Comparison of ENCODE assay signal across 7 cellular contexts in the genomic region with DNA sequence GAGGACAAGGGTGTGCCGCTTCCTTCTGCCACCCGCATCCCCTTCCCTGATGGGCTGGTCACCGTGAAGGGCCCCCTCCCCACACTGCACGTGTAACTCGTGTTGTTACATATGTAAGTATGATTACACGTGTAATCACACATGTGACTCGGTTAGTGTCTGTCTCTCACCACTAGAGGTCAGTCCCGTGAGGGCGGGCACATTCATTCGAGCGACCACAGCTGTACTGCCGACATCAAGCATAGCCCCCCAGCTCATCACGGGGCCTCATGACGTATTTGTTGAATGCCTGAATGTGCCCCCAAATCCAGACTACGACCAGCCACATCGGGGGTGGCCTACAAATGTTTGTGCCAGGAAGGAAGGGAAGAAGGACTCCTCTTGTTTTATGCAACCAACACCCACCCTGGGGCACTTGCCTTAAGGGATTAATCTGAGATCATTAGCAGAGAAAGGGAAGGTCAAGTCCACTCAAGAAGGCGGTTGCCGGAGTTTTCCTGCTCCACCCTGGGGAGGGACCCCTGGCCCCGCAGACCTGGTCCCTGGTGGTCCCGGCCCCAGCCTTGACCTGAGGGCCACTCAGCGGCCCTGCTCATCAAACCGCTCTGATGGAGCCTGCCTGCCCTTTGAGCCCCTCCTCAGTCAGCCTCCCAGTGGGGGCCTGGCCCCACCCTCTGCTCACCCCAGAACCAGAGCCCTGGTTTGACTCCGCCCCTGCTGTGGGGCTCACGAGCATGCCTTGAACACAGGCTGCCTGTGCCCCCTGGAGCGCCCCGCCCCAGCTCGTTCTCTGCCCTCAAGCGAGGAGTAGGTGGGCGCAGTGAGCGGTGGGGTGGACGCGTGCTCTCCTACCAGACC. TPM values are rescaled to one million over a fixed set of nuclear protein-coding genes. Genes with fewer than 3 reads are reported as not detected.
DNase-seq lines count a peak whose midpoint lies in the region; ATAC-seq and TF ChIP-seq lines count a peak whose summit lies in the region.

No MANE protein-coding gene starts in this region.

- in situ Hi-C loops in GM13976 (cut with MboI; ENCODE audit: low sequenced_read_pairs, unreplicated experiment): no loop called here

- H3K4me1 ChIP-seq in HCT116 (ENCODE audit: control insufficient read depth in 1 of 2, insufficient read depth in 2 of 2, low read length in 2 of 2): peaks cover 0 to 9% of the 10 kb centered on the region in 2 experiments; a peak in 1 of 4 replicates

- no peaks in the 10 kb centered on the region for H4K20me1 ChIP-seq in HCT116 (ENCODE audit: insufficient read depth)

- peak; percentile 57; the same call in 1 of the 2 replicates for TF ChIP-seq RAD21 in HCT116 (IDR thresholded peaks at IDR 0.05; ENCODE audit: low read depth)

- BruUV-seq in HCT116 (replicated peaks; lab: Mats Ljungman, UMichigan): no TSS peak

- H3K4me2 ChIP-seq in HCT116 (ENCODE audit: low read length): peak overlapping the region; percentile 36

- H2AFZ ChIP-seq in HCT116 (ENCODE audit: low read depth, low read length, poor library complexity, severe bottlenecking): peak overlapping the region; percentile 80

- DNase-seq in GM13976 (ENCODE audit: low spot score): peak; percentile 86
- DNase-seq in HCT116 (ENCODE audit: low read depth, low spot score): peak; percentile 37
- DNase-seq in NAMALWA (ENCODE audit: low spot score): peak; percentile 84
- peak; percentile 52 to 64 for DNase-seq in activated CD4-positive, alpha-beta T cell treated with anti-CD3 and anti-CD28 coated beads, Interleukin-2, amount 50 U/mL, for 48 hours
- DNase-seq in epithelial cell of proximal tubule (ENCODE audit: low read depth): no peak
- DNase-seq in posterior vena cava (ENCODE audit: low spot score): peak; percentile 82
- no peak for DNase-seq in AG20443 (ENCODE audit: low spot score)

- H3K9ac ChIP-seq in HCT116 (ENCODE audit: low read length): no peak overlapping the region

- H3K4me3 ChIP-seq in HCT116 (replicated peaks in 1 of 2; ENCODE audit: low read depth in 1 of 2, low read length in 2 of 2) (no peak overlapping the region), epithelial cell of proximal tubule (ENCODE audit: low read depth, low read length) (no peak overlapping the region)

- peak; percentile 86 for ATAC-seq in HCT116

- no peaks in the 10 kb centered on the region for H3K79me2 ChIP-seq in HCT116 (ENCODE audit: insufficient read depth, low read length)

- no peaks in the 10 kb centered on the region for H3K9me3 ChIP-seq in HCT116 (ENCODE audit: control insufficient read depth in 1 of 2, insufficient read depth in 1 of 2, low read depth in 1 of 2, low read length in 2 of 2)

- RAD21 ChIA-PET in HCT116 (lab: Charles Lee; ENCODE audit: low non-redundant PET in 1 of 2, low total read pairs in 2 of 2, uncharacterized antibody in 2 of 2, unreplicated experiment in 2 of 2): interaction anchor here in 1 of 2 experiments (1.9 kb wide), 1 partner anchor 1084 kb away, joined by 4 read pairs; no protein-coding TSS in a partner anchor

- no peak for TF ChIP-seq POLR2A in HCT116 (IDR thresholded peaks at IDR 0.05; ENCODE audit: borderline replicate concordance, extremely low read depth, insufficient read depth, insufficient read length)

- POLR2A ChIA-PET in HCT116 (lab: Charles Lee): no interaction called here

- H3K27me3 ChIP-seq in HCT116 (ENCODE audit: insufficient read depth, low read length): no peaks in the 10 kb centered on the region

- intact Hi-C loops in HCT116 (cut with micrococcal nuclease) (loop anchor here (2.0 kb wide), 1 partner anchor 939 kb away; no protein-coding TSS in a partner anchor), posterior vena cava (cut with DNase I) (loop anchor here in 1 of 2 donors (10.0 kb wide), 3 partner anchors 949 to 1279 kb away; no protein-coding TSS in a partner anchor)

- TF ChIP-seq CTCF in GM13976 (IDR thresholded peaks at IDR 0.05; ENCODE audit: borderline replicate concordance, control extremely low read depth, extremely low read depth, insufficient read depth, missing control alignments) (peak; percentile 41), HCT116 (IDR thresholded peaks at IDR 0.05 in 2 of 3, conservative IDR thresholded peaks at IDR 0.05 in 1 of 3; ENCODE audit: borderline replicate concordance in 1 of 3, insufficient read depth in 1 of 3, low read depth in 2 of 3, low read length in 2 of 3) (peak; percentile 37 to 73 (median 68); a peak in 5 of 6 replicates), epithelial cell of proximal tubule (conservative IDR thresholded peaks at IDR 0.05; ENCODE audit: low read depth, low read length) (peak; percentile 68)

- no peaks in the 10 kb centered on the region for H3K9me2 ChIP-seq in HCT116 (ENCODE audit: insufficient read depth)

- CTCF ChIA-PET in HCT116 (lab: Charles Lee): interaction anchor here (1.1 to 3.1 kb wide), 2 partner anchors 1081 to 1084 kb away, joined by 5 to 17 read pairs; no protein-coding TSS in a partner anchor

- no peak overlapping the region for H3K27ac ChIP-seq in HCT116 (ENCODE audit: low read depth, low read length)

- no peaks in the 10 kb centered on the region for H3K36me3 ChIP-seq in HCT116 (ENCODE audit: control insufficient read depth in 1 of 2, insufficient read depth in 2 of 2, low read length in 2 of 2)

TF ChIP-seq in HCT116, 20 proteins besides CTCF, POLR2A, EP300 and RAD21:
- TF ChIP-seq, protein P1, sequence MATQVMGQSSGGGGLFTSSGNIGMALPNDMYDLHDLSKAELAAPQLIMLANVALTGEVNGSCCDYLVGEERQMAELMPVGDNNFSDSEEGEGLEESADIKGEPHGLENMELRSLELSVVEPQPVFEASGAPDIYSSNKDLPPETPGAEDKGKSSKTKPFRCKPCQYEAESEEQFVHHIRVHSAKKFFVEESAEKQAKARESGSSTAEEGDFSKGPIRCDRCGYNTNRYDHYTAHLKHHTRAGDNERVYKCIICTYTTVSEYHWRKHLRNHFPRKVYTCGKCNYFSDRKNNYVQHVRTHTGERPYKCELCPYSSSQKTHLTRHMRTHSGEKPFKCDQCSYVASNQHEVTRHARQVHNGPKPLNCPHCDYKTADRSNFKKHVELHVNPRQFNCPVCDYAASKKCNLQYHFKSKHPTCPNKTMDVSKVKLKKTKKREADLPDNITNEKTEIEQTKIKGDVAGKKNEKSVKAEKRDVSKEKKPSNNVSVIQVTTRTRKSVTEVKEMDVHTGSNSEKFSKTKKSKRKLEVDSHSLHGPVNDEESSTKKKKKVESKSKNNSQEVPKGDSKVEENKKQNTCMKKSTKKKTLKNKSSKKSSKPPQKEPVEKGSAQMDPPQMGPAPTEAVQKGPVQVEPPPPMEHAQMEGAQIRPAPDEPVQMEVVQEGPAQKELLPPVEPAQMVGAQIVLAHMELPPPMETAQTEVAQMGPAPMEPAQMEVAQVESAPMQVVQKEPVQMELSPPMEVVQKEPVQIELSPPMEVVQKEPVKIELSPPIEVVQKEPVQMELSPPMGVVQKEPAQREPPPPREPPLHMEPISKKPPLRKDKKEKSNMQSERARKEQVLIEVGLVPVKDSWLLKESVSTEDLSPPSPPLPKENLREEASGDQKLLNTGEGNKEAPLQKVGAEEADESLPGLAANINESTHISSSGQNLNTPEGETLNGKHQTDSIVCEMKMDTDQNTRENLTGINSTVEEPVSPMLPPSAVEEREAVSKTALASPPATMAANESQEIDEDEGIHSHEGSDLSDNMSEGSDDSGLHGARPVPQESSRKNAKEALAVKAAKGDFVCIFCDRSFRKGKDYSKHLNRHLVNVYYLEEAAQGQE (IDR thresholded peaks at IDR 0.05; ENCODE audit: low read depth): no peak
- TF ChIP-seq, protein P2, sequence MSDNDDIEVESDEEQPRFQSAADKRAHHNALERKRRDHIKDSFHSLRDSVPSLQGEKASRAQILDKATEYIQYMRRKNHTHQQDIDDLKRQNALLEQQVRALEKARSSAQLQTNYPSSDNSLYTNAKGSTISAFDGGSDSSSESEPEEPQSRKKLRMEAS (IDR thresholded peaks at IDR 0.05): peak; percentile 88

RNA-seq across cellular contexts. Expression of a gene that starts 52.8 kb away (rescaled TPM):
- total RNA-seq in HCT116 (2021; ENCODE audit: unreplicated experiment): 5.5 TPM
- polyA plus RNA-seq in HCT116 (2012): 2.7 and 3.4 TPM in 2 replicates
- total RNA-seq in epithelial cell of proximal tubule: 0.36 and 0.40 TPM in 2 replicates
- 10 to 100 TPM; 20.3 to 33.9 TPM for total RNA-seq in posterior vena cava

Comparison
In these comparisons a context has a peak if more than half of its experiments do, and no peak if none do; other contexts are left out.
1. DNase-seq: peak in GM13976 (single experiment), HCT116 (single experiment), NAMALWA (single experiment), activated CD4-positive, alpha-beta T cell treated with anti-CD3 and anti-CD28 coated beads, Interleukin-2, amount 50 U/mL, for 48 hours (2 of 2) and posterior vena cava (single experiment); none in epithelial cell of proximal tubule (single experiment) and AG20443 (single experiment).
2. Peak in every context shown above with its lines, with median percentiles within 50 percentile points of each other: CTCF ChIP-seq.